Comparison of ENCODE assay signal across 8 cellular contexts in the genomic region with DNA sequence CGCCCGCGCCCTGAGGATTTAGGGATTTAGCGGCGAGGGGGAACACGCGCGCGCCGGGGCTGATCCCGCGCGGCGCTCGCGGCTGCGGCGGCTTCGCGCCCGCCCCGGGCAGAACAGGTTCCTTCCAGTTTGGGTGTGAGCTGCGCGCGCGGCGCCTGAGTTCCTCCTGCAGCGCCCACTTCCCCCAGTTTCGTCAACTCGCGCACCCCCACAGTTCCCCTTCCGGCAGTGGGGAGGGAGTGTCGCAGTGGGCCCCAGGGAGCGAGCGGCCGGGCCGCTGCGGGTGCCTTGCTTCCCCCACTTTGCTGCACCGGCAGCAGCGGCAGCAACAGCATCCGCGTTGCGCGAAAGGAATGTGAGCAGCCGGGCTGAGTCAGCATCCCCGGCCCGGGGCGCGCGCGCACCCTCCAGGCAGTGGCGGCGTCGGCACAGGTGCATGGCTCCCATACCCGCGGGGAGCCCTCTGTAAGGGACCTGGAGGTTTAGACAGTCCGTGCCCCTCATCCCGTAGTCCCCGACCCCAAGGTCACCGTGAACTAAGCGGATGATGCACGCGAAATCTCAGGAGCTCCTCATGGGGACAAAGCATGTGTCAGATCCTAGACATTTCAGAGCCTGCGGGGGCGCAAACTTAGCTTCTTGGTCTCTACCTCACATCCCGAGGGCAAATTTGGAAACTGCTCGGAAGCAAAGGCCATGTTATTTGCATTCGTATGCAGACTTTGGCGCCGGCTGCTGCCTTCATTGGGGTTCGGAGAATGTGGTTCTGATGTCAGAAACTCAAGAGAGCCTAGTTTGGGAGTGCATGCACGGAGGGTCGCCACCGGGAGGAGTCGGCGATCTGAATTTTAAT. TPM values are rescaled to one million over a fixed set of nuclear protein-coding genes. Genes with fewer than 3 reads are reported as not detected.
DNase-seq lines count a peak whose midpoint lies in the region; ATAC-seq, FAIRE-seq and TF ChIP-seq lines count a peak whose summit lies in the region.

No MANE protein-coding gene starts in this region.

- peak overlapping the region; percentile 93 for H3K4me2 ChIP-seq in neuronal stem cell (ENCODE audit: insufficient read depth, low read length, poor library complexity, severe bottlenecking)

- TF ChIP-seq CTCF in foreskin keratinocyte (conservative IDR thresholded peaks at IDR 0.05), result no peak

- peak; percentile 98 for DNase-seq in D341Med (ENCODE audit: low spot score)
- DNase-seq in HT1080 (ENCODE audit: low read depth), result peak; percentile 78
- peak; percentile 51 for DNase-seq in RCC 7860 (ENCODE audit: low spot score)
- DNase-seq in activated T-helper 2 cell treated with anti-CD3 and anti-CD28 coated beads, Interferon-gamma antibody, Interleukin-2, Interleukin-4, amounts not matched to agents 10 μg/mL and 5 μg/mL and 100 μg/mL, durations not matched to agents 14 hours and 24 hours and 36 hours (ENCODE audit: low spot score), result peak; percentile 92
- peak; percentile 37 to 64 for DNase-seq in foreskin keratinocyte
- peak; percentile 67 for DNase-seq in neuronal stem cell (ENCODE audit: low spot score)
- peak in 39 of 49 donors; percentile 10 to 82 (median 34) for DNase-seq in substantia nigra (lab: John Stamatoyannopoulos, UW)

- peak overlapping the region; percentile 71 to 91 for H3K4me3 ChIP-seq in neuronal stem cell (ENCODE audit: low read length in 2 of 2)

- FAIRE-seq in RCC 7860 (lab: Jason Lieb, UNC), result no peak

- intact Hi-C loops in activated T-helper 2 cell treated with anti-CD3 and anti-CD28 coated beads, Interferon-gamma antibody, Interleukin-2, Interleukin-4, amounts not matched to agents 10 μg/mL and 5 μg/mL and 100 μg/mL, durations not matched to agents 14 hours and 24 hours and 36 hours (cut with micrococcal nuclease), result loop anchor here (1.0 to 10.0 kb wide), 7 partner anchors 45 to 173 kb away; partner anchors contain the start of gene AMZ2

- H3K4me1 Mint-ChIP-seq in activated T-helper 2 cell treated with anti-CD3 and anti-CD28 coated beads, Interferon-gamma antibody, Interleukin-2, Interleukin-4, amounts not matched to agents 10 μg/mL and 5 μg/mL and 100 μg/mL, durations not matched to agents 14 hours and 24 hours and 36 hours (ENCODE audit: low read depth), result peaks cover 60% of the 10 kb centered on the region

- H2BK5ac ChIP-seq in neuronal stem cell (ENCODE audit: low read length), result no peak overlapping the region

- no CpG with 5 or more reads among the region's 76 CpGs for WGBS in neuronal stem cell (ENCODE audit: extremely low coverage in 2 of 2, insufficient read length in 2 of 2, insufficient replicate concordance in 1 of 2), 2 donors

- peak overlapping the region; percentile 84 for H3K27ac Mint-ChIP-seq in activated T-helper 2 cell treated with anti-CD3 and anti-CD28 coated beads, Interferon-gamma antibody, Interleukin-2, Interleukin-4, amounts not matched to agents 10 μg/mL and 5 μg/mL and 100 μg/mL, durations not matched to agents 14 hours and 24 hours and 36 hours

- no peak overlapping the region for H2AK5ac ChIP-seq in neuronal stem cell (ENCODE audit: low read depth, low read length)

- H2AFZ ChIP-seq in neuronal stem cell (ENCODE audit: low read length), result peak overlapping the region; percentile 97

- H3K27ac ChIP-seq in foreskin keratinocyte (no peak overlapping the region), neuronal stem cell (replicated peaks; ENCODE audit: low read length) (no peak overlapping the region), substantia nigra (ENCODE audit: low read depth, low read length, poor library complexity, severe bottlenecking) (peak overlapping the region; percentile 49)

- H3K27me3 ChIP-seq in foreskin keratinocyte, result peaks cover 81% of the 10 kb centered on the region
- H3K27me3 ChIP-seq in neuronal stem cell (ENCODE audit: control insufficient read depth in 3 of 3, insufficient read depth in 3 of 3, low read depth in 1 of 3, low read length in 3 of 3), result peaks cover 0 to 21% (median 3%) of the 10 kb centered on the region in 3 experiments

- peak; percentile 63 for ATAC-seq in GM21381 (IDR thresholded peaks at IDR 0.05; ENCODE audit: unreplicated experiment)
- peak; percentile 91 for ATAC-seq in foreskin keratinocyte

- no peaks in the 10 kb centered on the region for H3K36me3 ChIP-seq in neuronal stem cell (replicated peaks in 1 of 2; ENCODE audit: control insufficient read depth in 2 of 2, insufficient read depth in 2 of 2, low read length in 2 of 2)

- H3K14ac ChIP-seq in neuronal stem cell (ENCODE audit: low read length), result peak overlapping the region; percentile 25

- H3K36me3 Mint-ChIP-seq in activated T-helper 2 cell treated with anti-CD3 and anti-CD28 coated beads, Interferon-gamma antibody, Interleukin-2, Interleukin-4, amounts not matched to agents 10 μg/mL and 5 μg/mL and 100 μg/mL, durations not matched to agents 14 hours and 24 hours and 36 hours (ENCODE audit: low read depth), result peaks cover 6% of the 10 kb centered on the region

- H2BK120ac ChIP-seq in neuronal stem cell (ENCODE audit: low read depth, low read length), result peak overlapping the region; percentile 43

- peak overlapping the region; percentile 86 for H3K23ac ChIP-seq in neuronal stem cell (ENCODE audit: low read depth, low read length, poor library complexity)

- no peak overlapping the region for H3K4ac ChIP-seq in neuronal stem cell (ENCODE audit: low read length)

- H3K18ac ChIP-seq in neuronal stem cell (ENCODE audit: low read length), result peak overlapping the region; percentile 99

- H4K91ac ChIP-seq in neuronal stem cell (ENCODE audit: low read depth, low read length, poor library complexity), result peak overlapping the region; percentile 79

- no peak overlapping the region for H4K8ac ChIP-seq in neuronal stem cell (ENCODE audit: low read depth, low read length)

- H3K27me3 Mint-ChIP-seq in activated T-helper 2 cell treated with anti-CD3 and anti-CD28 coated beads, Interferon-gamma antibody, Interleukin-2, Interleukin-4, amounts not matched to agents 10 μg/mL and 5 μg/mL and 100 μg/mL, durations not matched to agents 14 hours and 24 hours and 36 hours (ENCODE audit: low read depth), result no peaks in the 10 kb centered on the region

- peak overlapping the region; percentile 81 for H3K4me3 Mint-ChIP-seq in activated T-helper 2 cell treated with anti-CD3 and anti-CD28 coated beads, Interferon-gamma antibody, Interleukin-2, Interleukin-4, amounts not matched to agents 10 μg/mL and 5 μg/mL and 100 μg/mL, durations not matched to agents 14 hours and 24 hours and 36 hours (ENCODE audit: low read depth)

- H2BK15ac ChIP-seq in neuronal stem cell (ENCODE audit: low read length), result peak overlapping the region; percentile 52

- peak overlapping the region; percentile 83 for H3K9ac ChIP-seq in neuronal stem cell (ENCODE audit: low read depth, low read length, poor library complexity)

- no peaks in the 10 kb centered on the region for H3K9me3 ChIP-seq in neuronal stem cell (replicated peaks in 1 of 2; ENCODE audit: control insufficient read depth in 2 of 2, insufficient read depth in 1 of 2, low read depth in 1 of 2, low read length in 2 of 2)

- no peaks in the 10 kb centered on the region for H3K79me1 ChIP-seq in neuronal stem cell (ENCODE audit: low read depth, low read length)

- H2BK12ac ChIP-seq in neuronal stem cell (ENCODE audit: low read length), result peak overlapping the region; percentile 27

- H3K4me1 ChIP-seq in foreskin keratinocyte, result no peaks in the 10 kb centered on the region
- peaks cover 9 to 16% of the 10 kb centered on the region in 2 donors for H3K4me1 ChIP-seq in neuronal stem cell (ENCODE audit: control insufficient read depth in 2 of 2, insufficient read depth in 1 of 2, low read depth in 1 of 2, low read length in 2 of 2)

- no peaks in the 10 kb centered on the region for H3K9me3 Mint-ChIP-seq in activated T-helper 2 cell treated with anti-CD3 and anti-CD28 coated beads, Interferon-gamma antibody, Interleukin-2, Interleukin-4, amounts not matched to agents 10 μg/mL and 5 μg/mL and 100 μg/mL, durations not matched to agents 14 hours and 24 hours and 36 hours

RNA-seq across cellular contexts. Expression of gene ARSG, which starts 0.8 kb away (rescaled TPM):
- total RNA-seq in HT1080 (2014; rRNA removed; shearing (Covaris generic)), result 1.0 and 1.2 TPM in 2 replicates
- polyA plus RNA-seq in HT1080 (2015; cell fraction: cytosol; rRNA removed), result 3.2 and 3.7 TPM in 2 replicates
- polyA plus RNA-seq in HT1080 (2015; cell fraction: nucleus; rRNA removed), result 4.3 and 8.9 TPM in 2 replicates
- 7.3 and 9.6 TPM in 2 replicates for total RNA-seq in activated T-helper 2 cell treated with anti-CD3 and anti-CD28 coated beads, Interferon-gamma antibody, Interleukin-2, Interleukin-4, amounts not matched to agents 10 μg/mL and 5 μg/mL and 100 μg/mL, durations not matched to agents 14 hours and 24 hours and 36 hours
- total RNA-seq in foreskin keratinocyte, result 0.48 and 0.53 TPM in 2 replicates
- 0.16 and 0.29 TPM in 2 replicates for polyA plus RNA-seq in foreskin keratinocyte
- polyA plus RNA-seq in neuronal stem cell (2013, experiment 1 of 2), result 4.4 TPM
- polyA plus RNA-seq in neuronal stem cell (2013, experiment 2 of 2), result 4.2 TPM

RNA-seq across cellular contexts. Expression of gene SLC16A6, which starts 1.1 kb away (rescaled TPM):
- 0.16 TPM in 1 of 2 replicates, not detected in the other for total RNA-seq in HT1080 (2014; rRNA removed; shearing (Covaris generic))
- 0.16 and 1.5 TPM in 2 replicates for polyA plus RNA-seq in HT1080 (2015; cell fraction: cytosol; rRNA removed)
- 0.22 and 0.26 TPM in 2 replicates for polyA plus RNA-seq in HT1080 (2015; cell fraction: nucleus; rRNA removed)
- total RNA-seq in activated T-helper 2 cell treated with anti-CD3 and anti-CD28 coated beads, Interferon-gamma antibody, Interleukin-2, Interleukin-4, amounts not matched to agents 10 μg/mL and 5 μg/mL and 100 μg/mL, durations not matched to agents 14 hours and 24 hours and 36 hours, result 3.1 and 3.4 TPM in 2 replicates
- total RNA-seq in foreskin keratinocyte, result not detected in 2 replicates
- polyA plus RNA-seq in foreskin keratinocyte, result not detected in 2 replicates
- polyA plus RNA-seq in neuronal stem cell (2013, experiment 1 of 2), result 0.04 TPM
- polyA plus RNA-seq in neuronal stem cell (2013, experiment 2 of 2), result 0.06 TPM

RNA-seq across cellular contexts. Expression of gene AMZ2, which starts 44.2 kb away (rescaled TPM):
- 51.0 and 62.4 TPM in 2 replicates for total RNA-seq in HT1080 (2014; rRNA removed; shearing (Covaris generic))
- polyA plus RNA-seq in HT1080 (2015; cell fraction: cytosol; rRNA removed), result 99.1 and 108 TPM in 2 replicates
- 67.1 and 71.9 TPM in 2 replicates for polyA plus RNA-seq in HT1080 (2015; cell fraction: nucleus; rRNA removed)
- 85.9 and 111 TPM in 2 replicates for total RNA-seq in activated T-helper 2 cell treated with anti-CD3 and anti-CD28 coated beads, Interferon-gamma antibody, Interleukin-2, Interleukin-4, amounts not matched to agents 10 μg/mL and 5 μg/mL and 100 μg/mL, durations not matched to agents 14 hours and 24 hours and 36 hours
- 106 and 110 TPM in 2 replicates for total RNA-seq in foreskin keratinocyte
- polyA plus RNA-seq in foreskin keratinocyte, result 102 and 114 TPM in 2 replicates
- 166 TPM for polyA plus RNA-seq in neuronal stem cell (2013, experiment 1 of 2)
- 168 TPM for polyA plus RNA-seq in neuronal stem cell (2013, experiment 2 of 2)

Comparison
In these comparisons a context has a peak if more than half of its experiments do, and no peak if none do; other contexts are left out.
1. DNase-seq: peak in every context shown above with its lines; median percentile 98 in D341Med; 92 in activated T-helper 2 cell treated with anti-CD3 and anti-CD28 coated beads, Interferon-gamma antibody, Interleukin-2, Interleukin-4, amounts not matched to agents 10 μg/mL and 5 μg/mL and 100 μg/mL, durations not matched to agents 14 hours and 24 hours and 36 hours; 78 in HT1080; 67 in neuronal stem cell; 51 in RCC 7860; 50 in foreskin keratinocyte; 34 in substantia nigra.